Comparison of ENCODE assay signal across 8 cellular contexts in genomic region chr12:52037248-52037861, GRCh38. TPM values are rescaled to one million over a fixed set of nuclear protein-coding genes. Genes with fewer than 3 reads are reported as not detected.
A peak's percentile ranks its signal among the peaks of the same experiment; 100 is the strongest.
DNase-seq lines count a peak whose midpoint lies in the region; ATAC-seq and TF ChIP-seq lines count a peak whose summit lies in the region.

No MANE protein-coding gene starts in this region.

- TF ChIP-seq CTCF in PC-9 (conservative IDR thresholded peaks at IDR 0.05) (no peak), epithelial cell of esophagus (IDR thresholded peaks at IDR 0.05; ENCODE audit: insufficient read depth, low read depth, low read length, missing control alignments) (no peak), nephron (IDR thresholded peaks at IDR 0.05; ENCODE audit: unreplicated experiment in 3 of 3) (no peak), endothelial cell (IDR thresholded peaks at IDR 0.05; ENCODE audit: unreplicated experiment) (no peak)

- H3K4me1 Mint-ChIP-seq in nephron = peaks cover 65% of the 10 kb centered on the region
- H3K4me1 Mint-ChIP-seq in endothelial cell (ENCODE audit: unreplicated experiment) = peaks cover 22% of the 10 kb centered on the region

- POLR2A ChIA-PET in PC-9 (lab: Charles Lee; ENCODE audit: unreplicated experiment) = interaction anchor here (0.6 kb wide), 3 partner anchors 18 to 1587 kb away, joined by 3 to 5 read pairs (median 3); partner anchors contain the start of gene ATG101

- H3K27ac ChIP-seq in PC-9 = no peak overlapping the region

- DNase-seq in NCI-H2081 (lab: John Stamatoyannopoulos, UW) = peak; percentile 15 to 37
- no peak for DNase-seq in NCI-H2081 treated with DMSO at 0.1 percent for 48 hours (lab: John Stamatoyannopoulos, UW)
- peak in 1 of 2 experiments; percentile 48 for DNase-seq in PC-9
- DNase-seq in epithelial cell of esophagus (ENCODE audit: low read depth) = peak; percentile 20
- DNase-seq in DMS114 treated with DMSO at 0.1 percent for 48 hours (lab: John Stamatoyannopoulos, UW; ENCODE audit: unreplicated experiment) = no peak
- no peak for DNase-seq in endothelial cell (ENCODE audit: low spot score)

- H3K4me1 ChIP-seq in PC-9 (replicated peaks; ENCODE audit: insufficient read depth) = peaks cover 10% of the 10 kb centered on the region

- no peaks in the 10 kb centered on the region for H3K9me3 ChIP-seq in PC-9 (ENCODE audit: insufficient read depth, low read depth)

- intact Hi-C loops in PC-9 (cut with micrococcal nuclease; ENCODE audit: unreplicated experiment) = loop anchor here (2.0 kb wide), 1 partner anchor 13 kb away; the partner anchor contains the start of gene NR4A1

- peak overlapping the region; percentile 79 for H2AFZ ChIP-seq in PC-9

- no peaks in the 10 kb centered on the region for H4K20me1 ChIP-seq in PC-9 (ENCODE audit: insufficient read depth)

- H3K4me3 ChIP-seq in PC-9 = peak overlapping the region; percentile 60
- H3K4me3 ChIP-seq in epithelial cell of esophagus (ENCODE audit: low read length) = peak overlapping the region; percentile 13

- H3K9me3 Mint-ChIP-seq in nephron = no peaks in the 10 kb centered on the region
- no peaks in the 10 kb centered on the region for H3K9me3 Mint-ChIP-seq in endothelial cell (ENCODE audit: unreplicated experiment)

- no peaks in the 10 kb centered on the region for H3K36me3 Mint-ChIP-seq in nephron (ENCODE audit: low read depth)
- no peaks in the 10 kb centered on the region for H3K36me3 Mint-ChIP-seq in endothelial cell (ENCODE audit: low read depth, unreplicated experiment)

- CTCF ChIA-PET in PC-9 (lab: Charles Lee) = interaction anchor here (0.5 to 0.7 kb wide), 3 partner anchors 12 to 322 kb away, joined by 3 to 4 read pairs (median 3); no protein-coding TSS in a partner anchor

- H3K79me2 ChIP-seq in PC-9 (ENCODE audit: low read depth) = no peaks in the 10 kb centered on the region

- H3K27me3 ChIP-seq in PC-9 (ENCODE audit: insufficient read depth, low read depth) = no peaks in the 10 kb centered on the region; the same call in 1 of the 2 replicates

- peak overlapping the region; percentile 83 for H3K4me2 ChIP-seq in PC-9

- no peak for ATAC-seq in GM18867 (IDR thresholded peaks at IDR 0.05; ENCODE audit: unreplicated experiment)

- H3K4me3 Mint-ChIP-seq in nephron (peak overlapping the region; percentile 78 to 86 (median 86)), endothelial cell (ENCODE audit: unreplicated experiment) (no peak overlapping the region)

- H3K36me3 ChIP-seq in PC-9 (ENCODE audit: low read depth) = no peaks in the 10 kb centered on the region

- H3K27me3 Mint-ChIP-seq in nephron (ENCODE audit: low read depth) = peaks cover 31% of the 10 kb centered on the region
- H3K27me3 Mint-ChIP-seq in endothelial cell (ENCODE audit: unreplicated experiment) = peaks cover 32% of the 10 kb centered on the region

- BruUV-seq in PC-9 (replicated peaks; lab: Mats Ljungman, UMichigan) = no TSS peak

- H3K9me2 ChIP-seq in PC-9 (ENCODE audit: insufficient read depth) = no peaks in the 10 kb centered on the region

- H3F3A ChIP-seq in PC-9 (ENCODE audit: insufficient read depth, low read depth) = peaks cover 27% of the 10 kb centered on the region; the same call in 1 of the 2 replicates

- no peak overlapping the region for H3K27ac Mint-ChIP-seq in nephron
- H3K27ac Mint-ChIP-seq in endothelial cell (ENCODE audit: unreplicated experiment) = no peak overlapping the region

RNA-seq across cellular contexts. Expression of gene NR4A1, which starts 13.9 kb away (rescaled TPM):
- total RNA-seq in PC-9 (2021) (6.5 and 13.4 TPM in 2 replicates), endothelial cell (ENCODE audit: unreplicated experiment) (1.0 TPM)

RNA-seq across cellular contexts. Expression of gene TAMALIN, which starts 30.6 kb away (rescaled TPM):
- total RNA-seq in PC-9 (2021) = 0.50 TPM in 1 of 2 replicates, not detected in the other
- total RNA-seq in endothelial cell (ENCODE audit: unreplicated experiment) = 29.7 TPM

RNA-seq across cellular contexts. Expression of gene ATG101, which starts 32.4 kb away (rescaled TPM):
- total RNA-seq in PC-9 (2021) = 44.6 and 59.0 TPM in 2 replicates
- total RNA-seq in endothelial cell (ENCODE audit: unreplicated experiment) = 30.6 TPM

RNA-seq across cellular contexts. Expression of gene SMIM41, which starts 42.1 kb away (rescaled TPM):
- total RNA-seq in PC-9 (2021) = 0.28 TPM in 1 of 2 replicates, not detected in the other
- not detected for total RNA-seq in endothelial cell (ENCODE audit: unreplicated experiment)

Comparison
In these comparisons a context has a peak if more than half of its experiments do, and no peak if none do; other contexts are left out.
1. DNase-seq: peak in NCI-H2081 (2 of 2) and epithelial cell of esophagus (single experiment); none in NCI-H2081 treated with DMSO at 0.1 percent for 48 hours (single experiment), DMS114 treated with DMSO at 0.1 percent for 48 hours (single experiment) and endothelial cell (single experiment).
2. RNA of gene TAMALIN, which starts 30.6 kb away (total RNA-seq): 29.7 TPM in endothelial cell (single experiment); 0.50 TPM in PC-9; every median in the first group is over 10 times any median in the second.